In genomic region chr6:138774370-138774769, GRCh38 we compare ENCODE assay signal across 9 cellular contexts. TPM values are rescaled to one million over a fixed set of nuclear protein-coding genes. Genes with fewer than 3 reads are reported as not detected.
DNase-seq lines count a peak whose midpoint lies in the region; ATAC-seq and TF ChIP-seq lines count a peak whose summit lies in the region.
"Had no signal": no experiment of that assay in that cellular context is flagged by ENCODE, and none has a peak within 500 bp of the region (broad histone marks: within the 10 kb centered on the region; RNA-seq: fewer than 3 reads in every experiment).

No MANE protein-coding gene starts in this region.

- no peaks in the 10 kb centered on the region for H3K9me3 Mint-ChIP-seq in activated naive CD4-positive, alpha-beta T cell treated with anti-CD3 and anti-CD28 coated beads for 36 hours
- H3K9me3 Mint-ChIP-seq in central memory CD8-positive, alpha-beta T cell = no peaks in the 10 kb centered on the region

- DNase-seq in activated naive CD4-positive, alpha-beta T cell treated with anti-CD3 and anti-CD28 coated beads for 36 hours = no peak
- DNase-seq in activated naive CD4-positive, alpha-beta T cell treated with Interleukin-2 at 50 U/mL for 16 hours = no peak
- no peak for DNase-seq in central memory CD8-positive, alpha-beta T cell (ENCODE audit: low spot score in 2 of 2)
- DNase-seq in upper lobe of right lung (no peak), NCI-H2081 (lab: John Stamatoyannopoulos, UW) (no peak)

- H3K4me3 ChIP-seq in mesodermal cell (ENCODE audit: extremely low read depth, insufficient read depth, low read length, poor library complexity, severe bottlenecking) (peak overlapping the region; percentile 71), upper lobe of right lung (peak overlapping the region; percentile 93)

- no peaks in the 10 kb centered on the region for H3K9me3 ChIP-seq in mesodermal cell (ENCODE audit: control insufficient read depth, low read length)
- H3K9me3 ChIP-seq in upper lobe of right lung = no peaks in the 10 kb centered on the region

- H3K27me3 Mint-ChIP-seq in activated naive CD4-positive, alpha-beta T cell treated with anti-CD3 and anti-CD28 coated beads for 36 hours (ENCODE audit: low read depth) = no peaks in the 10 kb centered on the region
- no peaks in the 10 kb centered on the region for H3K27me3 Mint-ChIP-seq in central memory CD8-positive, alpha-beta T cell

- H3K4me3 Mint-ChIP-seq in activated naive CD4-positive, alpha-beta T cell treated with anti-CD3 and anti-CD28 coated beads for 36 hours = peak overlapping the region; percentile 98
- peak overlapping the region; percentile 94 for H3K4me3 Mint-ChIP-seq in central memory CD8-positive, alpha-beta T cell

- H3K27me3 ChIP-seq in upper lobe of right lung = no peaks in the 10 kb centered on the region

- peaks cover 21% of the 10 kb centered on the region for H3K4me1 Mint-ChIP-seq in activated naive CD4-positive, alpha-beta T cell treated with anti-CD3 and anti-CD28 coated beads for 36 hours (ENCODE audit: low read depth)
- peaks cover 20% of the 10 kb centered on the region for H3K4me1 Mint-ChIP-seq in central memory CD8-positive, alpha-beta T cell

- H3K4me1 ChIP-seq in mesodermal cell (ENCODE audit: control insufficient read depth, insufficient read depth, low read length, poor library complexity, severe bottlenecking) = peaks cover 4% of the 10 kb centered on the region
- peaks cover 20% of the 10 kb centered on the region for H3K4me1 ChIP-seq in upper lobe of right lung

- 67% methylated on average over 1 of the region's 3 CpGs; no CpG with 5 or more reads in 1 of the 2 experiments for WGBS in mesodermal cell (ENCODE audit: insufficient coverage in 2 of 2), 2 experiments

- no peak for TF ChIP-seq CTCF in upper lobe of right lung (IDR thresholded peaks at IDR 0.05)

- intact Hi-C loops in activated naive CD4-positive, alpha-beta T cell treated with anti-CD3 and anti-CD28 coated beads for 36 hours (cut with micrococcal nuclease) = loop anchor here (5.0 kb wide), 1 partner anchor 388 kb away; no protein-coding TSS in a partner anchor
- intact Hi-C loops in upper lobe of right lung (cut with DNase I) = no loop called here

- H3K27ac Mint-ChIP-seq in activated naive CD4-positive, alpha-beta T cell treated with anti-CD3 and anti-CD28 coated beads for 36 hours = peak overlapping the region; percentile 100
- H3K27ac Mint-ChIP-seq in central memory CD8-positive, alpha-beta T cell (ENCODE audit: low read depth) = peak overlapping the region; percentile 97

- CTCF ChIA-PET in activated naive CD4-positive, alpha-beta T cell treated with anti-CD3 and anti-CD28 coated beads for 36 hours (lab: Charles Lee) = interaction anchor here (1.0 to 2.0 kb wide), 2 partner anchors 8 to 82 kb away, joined by 3 to 8 read pairs; no protein-coding TSS in a partner anchor

- peaks cover 5% of the 10 kb centered on the region for H3K36me3 Mint-ChIP-seq in activated naive CD4-positive, alpha-beta T cell treated with anti-CD3 and anti-CD28 coated beads for 36 hours (ENCODE audit: low read depth)
- peaks cover 16% of the 10 kb centered on the region for H3K36me3 Mint-ChIP-seq in central memory CD8-positive, alpha-beta T cell (ENCODE audit: insufficient read depth)

- no peak overlapping the region for H3K27ac ChIP-seq in mesodermal cell (ENCODE audit: low read depth, low read length, severe bottlenecking)
- peak overlapping the region; percentile 97 for H3K27ac ChIP-seq in upper lobe of right lung

- H3K36me3 ChIP-seq in mesodermal cell (ENCODE audit: control insufficient read depth, insufficient read depth, low read length) (no peaks in the 10 kb centered on the region), upper lobe of right lung (peaks cover 25% of the 10 kb centered on the region)

- ATAC-seq in central memory CD8-positive, alpha-beta T cell (replicated peaks; ENCODE audit: extremely low read depth, poor library complexity, severe bottlenecking) = no peak
- no peak for ATAC-seq in upper lobe of right lung
- no peak for ATAC-seq in HG03045 (IDR thresholded peaks at IDR 0.05; ENCODE audit: unreplicated experiment)
- no peak for ATAC-seq in HG02678 (IDR thresholded peaks at IDR 0.05; ENCODE audit: unreplicated experiment)

RNA-seq across cellular contexts. Expression of gene CCDC28A, which starts 0.8 kb away (rescaled TPM):
- 10 to 100 TPM; 18.9 to 19.2 TPM for total RNA-seq in activated naive CD4-positive, alpha-beta T cell treated with anti-CD3 and anti-CD28 coated beads for 36 hours
- 26.5 TPM for polyA plus RNA-seq in mesodermal cell (2013, experiment 1 of 2)
- polyA plus RNA-seq in mesodermal cell (2013, experiment 2 of 2) = 26.6 TPM
- total RNA-seq in upper lobe of right lung = 19.3 TPM

RNA-seq across cellular contexts. Expression of gene ECT2L, which starts 21.5 kb away (rescaled TPM):
- not detected for total RNA-seq in activated naive CD4-positive, alpha-beta T cell treated with anti-CD3 and anti-CD28 coated beads for 36 hours
- not detected for polyA plus RNA-seq in mesodermal cell (2013, experiment 1 of 2)
- not detected for polyA plus RNA-seq in mesodermal cell (2013, experiment 2 of 2)
- total RNA-seq in upper lobe of right lung = not detected
- total RNA-seq: NCI-H460 had no signal
